Comparison of ENCODE assay signal across 21 cellular contexts in genomic region chr4:15853345-15853744, GRCh38.
DNase-seq lines count a peak whose midpoint lies in the region; ATAC-seq, FAIRE-seq and TF ChIP-seq lines count a peak whose summit lies in the region.
"Had no signal": no experiment of that assay in that cellular context is flagged by ENCODE, and none has a peak within 500 bp of the region (broad histone marks: within the 10 kb centered on the region; RNA-seq: fewer than 3 reads in every experiment).

No MANE protein-coding gene starts in this region.

- no peaks in the 10 kb centered on the region for H3K36me3 Mint-ChIP-seq in WTC11

- in situ Hi-C loops in K562 (cut with MboI): no loop called here
- in situ Hi-C loops in G401 (cut with HindIII; ENCODE audit: low sequenced_read_pairs): no loop called here

- H3K4me2 ChIP-seq in K562 (ENCODE audit: insufficient read depth, low read length): no peak overlapping the region

- no peaks in the 10 kb centered on the region for H3K9me3 ChIP-seq in K562 (replicated peaks; ENCODE audit: control insufficient read depth, insufficient read depth, low read depth, low read length)
- H3K9me3 ChIP-seq in esophagus (ENCODE audit: control insufficient read depth in 2 of 2, insufficient read depth in 1 of 2, low read depth in 1 of 2, low read length in 1 of 2): no peaks in the 10 kb centered on the region
- H3K9me3 ChIP-seq in thoracic aorta: no peaks in the 10 kb centered on the region

- H3K4me1 ChIP-seq in K562 (replicated peaks in 1 of 2; ENCODE audit: control insufficient read depth in 2 of 2, insufficient read depth in 2 of 2, low read length in 2 of 2): 0 out of 5 replicates have a peak, but pooled peaks cover 0 to 3% of the 10 kb centered on the region in 2 experiments
- peaks cover 0 to 2% of the 10 kb centered on the region in 2 donors for H3K4me1 ChIP-seq in esophagus (ENCODE audit: control insufficient read depth in 2 of 2, insufficient read depth in 2 of 2, low read length in 1 of 2)
- peaks cover 4 to 28% of the 10 kb centered on the region in 2 donors for H3K4me1 ChIP-seq in thoracic aorta (ENCODE audit: control insufficient read depth in 1 of 2, low read depth in 2 of 2)

- TF ChIP-seq CTCF in K562 (IDR thresholded peaks at IDR 0.05 in 2 of 3, conservative IDR thresholded peaks at IDR 0.05 in 1 of 3; ENCODE audit: insufficient read depth in 2 of 3, low read depth in 1 of 3, low read length in 3 of 3): no peak
- no peak for TF ChIP-seq CTCF in bronchial epithelial cell (IDR thresholded peaks at IDR 0.05; ENCODE audit: insufficient read depth, low read length, severe bottlenecking)
- TF ChIP-seq CTCF in thoracic aorta (IDR thresholded peaks at IDR 0.05): no peak
- TF ChIP-seq CTCF in WTC11 (IDR thresholded peaks at IDR 0.05): no peak

- peaks cover 7% of the 10 kb centered on the region; the same call in 1 of the 2 replicates for H3K9me3 Mint-ChIP-seq in WTC11
- H3K9me3 Mint-ChIP-seq: CD4-positive, alpha-beta memory T cell; HFFc6 had no signal

- H3K9ac ChIP-seq in K562 (ENCODE audit: insufficient read depth in 1 of 2, low read depth in 2 of 2, low read length in 2 of 2): no peak overlapping the region
- H3K9ac ChIP-seq: GM23248 had no signal

- H3K27me3 Mint-ChIP-seq in WTC11 (ENCODE audit: low read depth): no peaks in the 10 kb centered on the region

- no peak for TF ChIP-seq POLR2A in K562 (conservative IDR thresholded peaks at IDR 0.05)

- no peak for ATAC-seq in K562
- ATAC-seq in thoracic aorta (ENCODE audit: insufficient number of reproducible peaks, low FRiP score, low read depth): no peak
- no peak for ATAC-seq in WTC11
- ATAC-seq: HCT116 had no signal

- no peak for TF ChIP-seq EP300 in K562 (IDR thresholded peaks at IDR 0.05; ENCODE audit: low read length)

- intact Hi-C loops in K562 (cut with micrococcal nuclease): no loop called here

- no peak overlapping the region for H3K27ac ChIP-seq in K562 (ENCODE audit: extremely low read depth, low read depth, low read length)
- peak overlapping the region; percentile 8 to 28 for H3K27ac ChIP-seq in esophagus (ENCODE audit: low read depth in 2 of 2, low read length in 1 of 2)
- peak overlapping the region; percentile 52 to 70 for H3K27ac ChIP-seq in thoracic aorta
- H3K27ac ChIP-seq: GM23248 had no signal

- DNase-seq in K562 (ENCODE audit: extremely low read depth in 1 of 4, low spot score in 3 of 4) (no peak), bronchial epithelial cell (ENCODE audit: low read depth) (peak; percentile 91), thoracic aorta (ENCODE audit: low spot score) (no peak), WTC11 (ENCODE audit: low spot score) (no peak), G401 (ENCODE audit: low spot score) (no peak), H4 (ENCODE audit: low spot score) (no peak)
- DNase-seq: C1 segment of cervical spinal cord; Calu3; CD4-positive, alpha-beta memory T cell; COR-L47; DMS53; DMS79 treated with DMSO at 0.1 percent for 48 hours; GM23248; H9; HFFc6 had no signal

- WGBS in K562 (ENCODE audit: insufficient coverage, low coverage, missing lambda C conversion rate): 2% methylated on average over 5 of the region's 5 CpGs
- 51 to 54% methylated on average over 5 of the region's 5 CpGs for WGBS in esophagus, 2 donors

- H4K20me1 ChIP-seq in K562 (replicated peaks; ENCODE audit: control insufficient read depth, insufficient read depth, low read length): no peaks in the 10 kb centered on the region

- TF ChIP-seq RAD21 in K562 (CRISPR knock-in tag; conservative IDR thresholded peaks at IDR 0.05 in 1 of 2, IDR thresholded peaks at IDR 0.05 in 1 of 2): no peak

- H2AFZ ChIP-seq in K562 (ENCODE audit: low read depth, low read length): no peak overlapping the region
- H2AFZ ChIP-seq: GM23248 had no signal

- no peaks in the 10 kb centered on the region for H3K79me2 ChIP-seq in K562 (ENCODE audit: control insufficient read depth, insufficient read depth, low read length)

- CTCF ChIA-PET in K562 (lab: Yijun Ruan, JAX; ENCODE audit: low intra/inter-chr PET ratio) (no interaction called here), WTC11 (lab: Charles Lee) (no interaction called here)

- H3K27me3 ChIP-seq in K562 (ENCODE audit: control insufficient read depth in 2 of 2, insufficient read depth in 2 of 2, low read length in 2 of 2) (peaks cover 8% of the 10 kb centered on the region in 2 experiments; a peak in 4 of 5 replicates), bronchial epithelial cell (ENCODE audit: control insufficient read depth, insufficient read depth, low read length) (no peaks in the 10 kb centered on the region), esophagus (ENCODE audit: control insufficient read depth in 1 of 2, insufficient read depth in 2 of 2, low read length in 2 of 2) (no peaks in the 10 kb centered on the region), thoracic aorta (replicated peaks; ENCODE audit: insufficient read depth) (no peaks in the 10 kb centered on the region)

- H3K36me3 ChIP-seq in K562 (ENCODE audit: control insufficient read depth, insufficient read depth, low read length) (no peaks in the 10 kb centered on the region), bronchial epithelial cell (ENCODE audit: control insufficient read depth, insufficient read depth, low read length) (no peaks in the 10 kb centered on the region), esophagus (ENCODE audit: control insufficient read depth in 2 of 2, insufficient read depth in 2 of 2, low read length in 1 of 2) (no peaks in the 10 kb centered on the region), thoracic aorta (no peaks in the 10 kb centered on the region)

- H3K4me1 Mint-ChIP-seq in WTC11: peaks cover 2% of the 10 kb centered on the region
- H3K4me1 Mint-ChIP-seq: CD4-positive, alpha-beta memory T cell; H9 had no signal

- POLR2A ChIA-PET in K562 (lab: Yijun Ruan, JAX) (no interaction called here), WTC11 (lab: Charles Lee) (no interaction called here)

- no peak overlapping the region for H3K4me3 Mint-ChIP-seq in WTC11
- H3K4me3 Mint-ChIP-seq: CD4-positive, alpha-beta memory T cell; H9; HFFc6 had no signal

- BruUV-seq in K562 (replicated peaks; lab: Mats Ljungman, UMichigan): no TSS peak

- no peak overlapping the region for H3K27ac Mint-ChIP-seq in WTC11
- H3K27ac Mint-ChIP-seq: CD4-positive, alpha-beta memory T cell; H9; HFFc6 had no signal

- FAIRE-seq in K562 (lab: Jason Lieb, UNC) (no peak), bronchial epithelial cell (lab: Jason Lieb, UNC) (no peak)
- FAIRE-seq: G401.6, GM12892, GM19239, H1 had no signal

- no peak overlapping the region for H3K4me3 ChIP-seq in K562
- no peak overlapping the region for H3K4me3 ChIP-seq in bronchial epithelial cell (ENCODE audit: low read depth, low read length)
- H3K4me3 ChIP-seq in esophagus (ENCODE audit: low read depth in 1 of 2, low read length in 2 of 2): no peak overlapping the region
- no peak overlapping the region for H3K4me3 ChIP-seq in thoracic aorta
- H3K4me3 ChIP-seq: GM23248 had no signal

- no peaks in the 10 kb centered on the region for H3K9me1 ChIP-seq in K562 (ENCODE audit: control insufficient read depth, insufficient read depth, low read length)

TF ChIP-seq in K562, 482 proteins besides CTCF, POLR2A, EP300 and RAD21 (continues in another document):
- no peak for TF ChIP-seq ELF4 (CRISPR knock-in tag; IDR thresholded peaks at IDR 0.05)
- TF ChIP-seq, protein P1, sequence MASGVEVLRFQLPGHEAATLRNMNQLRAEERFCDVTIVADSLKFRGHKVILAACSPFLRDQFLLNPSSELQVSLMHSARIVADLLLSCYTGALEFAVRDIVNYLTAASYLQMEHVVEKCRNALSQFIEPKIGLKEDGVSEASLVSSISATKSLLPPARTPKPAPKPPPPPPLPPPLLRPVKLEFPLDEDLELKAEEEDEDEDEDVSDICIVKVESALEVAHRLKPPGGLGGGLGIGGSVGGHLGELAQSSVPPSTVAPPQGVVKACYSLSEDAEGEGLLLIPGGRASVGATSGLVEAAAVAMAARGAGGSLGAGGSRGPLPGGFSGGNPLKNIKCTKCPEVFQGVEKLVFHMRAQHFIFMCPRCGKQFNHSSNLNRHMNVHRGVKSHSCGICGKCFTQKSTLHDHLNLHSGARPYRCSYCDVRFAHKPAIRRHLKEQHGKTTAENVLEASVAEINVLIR (CRISPR knock-in tag; IDR thresholded peaks at IDR 0.05): no peak
- TF ChIP-seq TFE3 (CRISPR knock-in tag; IDR thresholded peaks at IDR 0.05): peak; percentile 77

TF ChIP-seq in WTC11, 78 proteins besides CTCF, POLR2A, EP300 and RAD21:
- TF ChIP-seq AR (CRISPR knock-in tag; IDR thresholded peaks at IDR 0.05) (no peak), PRRX2 (CRISPR knock-in tag; IDR thresholded peaks at IDR 0.05) (no peak), JUN (CRISPR knock-in tag; IDR thresholded peaks at IDR 0.05) (no peak)
- TF ChIP-seq, protein P2, sequence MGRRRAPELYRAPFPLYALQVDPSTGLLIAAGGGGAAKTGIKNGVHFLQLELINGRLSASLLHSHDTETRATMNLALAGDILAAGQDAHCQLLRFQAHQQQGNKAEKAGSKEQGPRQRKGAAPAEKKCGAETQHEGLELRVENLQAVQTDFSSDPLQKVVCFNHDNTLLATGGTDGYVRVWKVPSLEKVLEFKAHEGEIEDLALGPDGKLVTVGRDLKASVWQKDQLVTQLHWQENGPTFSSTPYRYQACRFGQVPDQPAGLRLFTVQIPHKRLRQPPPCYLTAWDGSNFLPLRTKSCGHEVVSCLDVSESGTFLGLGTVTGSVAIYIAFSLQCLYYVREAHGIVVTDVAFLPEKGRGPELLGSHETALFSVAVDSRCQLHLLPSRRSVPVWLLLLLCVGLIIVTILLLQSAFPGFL (CRISPR knock-in tag; IDR thresholded peaks at IDR 0.05; ENCODE audit: borderline replicate concordance): no peak
